In genomic region chr22:46303347-46303965, GRCh38 we compare ENCODE assay signal across 1 cellular context.
TF ChIP-seq lines count a peak whose summit lies in the region.

No MANE protein-coding gene starts in this region.

TF ChIP-seq in SK-N-SH, 30 proteins besides CTCF, POLR2A, EP300 and RAD21:
- TF ChIP-seq NRF1 (IDR thresholded peaks at IDR 0.05; ENCODE audit: low read depth, low read length), result no peak
- peak; percentile 27; the same call in 1 of the 2 replicates for TF ChIP-seq FOSL2 (IDR thresholded peaks at IDR 0.05; ENCODE audit: borderline replicate concordance, low read depth)
TF ChIP-seq in SK-N-SH: peak in this region for 1.
